In the genomic region with DNA sequence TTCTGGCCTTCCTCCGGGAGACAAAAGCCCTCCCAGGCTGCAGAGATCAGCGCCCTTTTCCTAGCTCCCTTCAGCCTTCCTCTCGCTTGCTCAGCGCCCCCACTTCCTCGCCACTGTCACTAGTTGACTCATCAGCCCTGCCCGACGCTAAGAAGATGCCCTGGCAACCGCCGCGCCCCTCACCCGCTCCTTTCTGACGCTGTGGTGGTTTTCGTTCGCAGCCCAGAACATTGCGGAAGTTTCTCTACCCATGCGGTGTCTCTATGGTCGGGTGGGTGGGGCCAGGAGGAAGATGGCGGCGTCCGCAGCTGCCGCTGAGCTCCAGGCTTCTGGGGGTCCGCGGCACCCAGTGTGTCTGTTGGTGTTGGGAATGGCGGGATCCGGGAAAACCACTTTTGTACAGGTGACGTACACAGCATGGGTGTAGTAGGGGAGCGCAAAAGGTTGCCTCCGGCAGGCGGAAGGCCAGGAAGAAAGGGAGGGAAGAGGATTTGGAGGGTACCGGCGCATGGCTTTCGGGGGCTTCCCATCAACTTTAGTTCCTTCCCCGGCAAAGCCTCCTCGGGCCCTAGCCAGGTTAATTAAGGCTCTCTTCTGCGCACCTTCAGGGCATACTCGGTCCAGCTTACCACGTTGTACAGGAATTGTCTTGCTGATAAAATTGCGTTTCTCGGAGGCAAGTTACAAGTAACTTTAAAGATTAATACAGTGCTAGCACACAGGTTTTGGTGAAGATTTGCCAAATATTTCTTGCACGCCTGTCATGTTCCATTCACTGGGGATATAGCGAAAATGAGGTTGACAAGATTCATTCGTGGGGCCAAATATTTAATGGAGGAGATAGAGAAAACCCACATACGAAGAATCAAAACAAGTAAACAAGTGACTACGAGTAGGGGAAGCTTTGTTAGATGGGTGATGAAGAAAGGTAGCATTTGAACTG, we compare ENCODE assay signal across 8 cellular contexts. TPM values are rescaled to one million over a fixed set of nuclear protein-coding genes. Genes with fewer than 3 reads are reported as not detected.
DNase-seq lines count a peak whose midpoint lies in the region; ATAC-seq and TF ChIP-seq lines count a peak whose summit lies in the region.

Gene CCDC121, minus strand, starts transcription at position 246 of the 943 bp plus-strand sequence. CDS start 1,213 bp downstream, outside the sequence.
Gene GPN1, plus strand, starts transcription at position 284 of the 943 bp plus-strand sequence. Its CDS starts 9 bp downstream, at position 293.

- intact Hi-C loops in heart left ventricle (cut with DNase I) = loop anchor here in 5 of 10 donors (2.0 to 10.0 kb wide), 5 partner anchors 46 to 147 kb away; partner anchors contain the start of genes IFT172 (in 3 of the 5), FNDC4 (in 1 of the 5), GCKR (in 1 of the 5) and ZNF512 (in 1 of the 5)

- no peaks in the 10 kb centered on the region for H3K27me3 Mint-ChIP-seq in activated naive CD8-positive, alpha-beta T cell treated with anti-CD3 and anti-CD28 coated beads, Interleukin-2, amount 10 ng/mL, durations not matched to agents 7 days and 5 days
- H3K27me3 Mint-ChIP-seq in type B pancreatic cell = no peaks in the 10 kb centered on the region

- no peak within 1 kb of the TSS for H3K4me3 Mint-ChIP-seq in activated naive CD8-positive, alpha-beta T cell treated with anti-CD3 and anti-CD28 coated beads, Interleukin-2, amount 10 ng/mL, durations not matched to agents 7 days and 5 days
- no peak within 1 kb of the TSS for H3K4me3 Mint-ChIP-seq in type B pancreatic cell

- peaks cover 0 to 50% (median 38%) of the 10 kb centered on the region in 9 donors for H3K36me3 ChIP-seq in heart left ventricle

- peaks cover 27% of the 10 kb centered on the region for H3K36me3 Mint-ChIP-seq in activated naive CD8-positive, alpha-beta T cell treated with anti-CD3 and anti-CD28 coated beads, Interleukin-2, amount 10 ng/mL, durations not matched to agents 7 days and 5 days
- peaks cover 19% of the 10 kb centered on the region for H3K36me3 Mint-ChIP-seq in type B pancreatic cell

- DNase-seq in GM12864 (ENCODE audit: low read depth) (peak; percentile 78), NCI-H1092 (lab: John Stamatoyannopoulos, UW) (peak; percentile 72), heart left ventricle (peak; percentile 84 to 92 (median 88)), pons (ENCODE audit: low spot score) (peak; percentile 86), type B pancreatic cell (ENCODE audit: extremely low spot score, unreplicated experiment) (peak; percentile 83)
- DNase-seq in activated naive CD8-positive, alpha-beta T cell treated with anti-CD3 and anti-CD28 coated beads, Interleukin-2, amount 10 ng/mL, durations not matched to agents 7 days and 5 days = peak; percentile 92

- peak within 1 kb of the TSS in 11 of 12 donors; percentile 50 to 86 (median 77) for H3K27ac ChIP-seq in heart left ventricle

- ATAC-seq in HG02610 (IDR thresholded peaks at IDR 0.05; ENCODE audit: unreplicated experiment) = peak; percentile 97
- ATAC-seq in SK-N-SH treated with all-trans-retinoic acid at 6 μM for 48 hours = peak; percentile 93
- peak; percentile 98 for ATAC-seq in activated naive CD8-positive, alpha-beta T cell treated with anti-CD3 and anti-CD28 coated beads, Interleukin-2, amount 10 ng/mL, durations not matched to agents 7 days and 5 days (ENCODE audit: low read depth)
- ATAC-seq in heart left ventricle = peak; percentile 93 to 98 (median 97)

- POLR2A ChIA-PET in activated naive CD8-positive, alpha-beta T cell treated with anti-CD3 and anti-CD28 coated beads, Interleukin-2, amount 10 ng/mL, durations not matched to agents 7 days and 5 days (lab: Charles Lee) = interaction anchor here (0.6 to 2.9 kb wide), 11 partner anchors 24 to 249 kb away, joined by 3 to 15 read pairs (median 4); partner anchors contain the start of genes NRBP1, PPM1G, SLC4A1AP and SUPT7L

- H3K4me3 ChIP-seq in GM12864 (ENCODE audit: low read depth, low read length) = peak within 1 kb of the TSS; percentile 95
- peak within 1 kb of the TSS; percentile 66 to 95 (median 84) for H3K4me3 ChIP-seq in heart left ventricle

- peak in 1 of 2 donors; percentile 54 for TF ChIP-seq POLR2A in heart left ventricle (IDR thresholded peaks at IDR 0.05)

- no peaks in the 10 kb centered on the region for H3K9me3 Mint-ChIP-seq in activated naive CD8-positive, alpha-beta T cell treated with anti-CD3 and anti-CD28 coated beads, Interleukin-2, amount 10 ng/mL, durations not matched to agents 7 days and 5 days
- H3K9me3 Mint-ChIP-seq in type B pancreatic cell = no peaks in the 10 kb centered on the region

- H3K27me3 ChIP-seq in heart left ventricle = no peaks in the 10 kb centered on the region

- H3K4me1 Mint-ChIP-seq in activated naive CD8-positive, alpha-beta T cell treated with anti-CD3 and anti-CD28 coated beads, Interleukin-2, amount 10 ng/mL, durations not matched to agents 7 days and 5 days = peaks cover 18% of the 10 kb centered on the region
- peaks cover 12% of the 10 kb centered on the region for H3K4me1 Mint-ChIP-seq in type B pancreatic cell (ENCODE audit: unreplicated experiment)

- no peaks in the 10 kb centered on the region for H3K9me3 ChIP-seq in heart left ventricle

- 1% methylated on average over 42 to 44 of the region's 44 CpGs for WGBS in heart left ventricle, 4 donors

- TF ChIP-seq CTCF in GM12864 (IDR thresholded peaks at IDR 0.05; ENCODE audit: low read depth, low read length, missing control alignments) (no peak), heart left ventricle (IDR thresholded peaks at IDR 0.05) (no peak), type B pancreatic cell (conservative IDR thresholded peaks at IDR 0.05) (no peak)

- peaks cover 0 to 39% (median 21%) of the 10 kb centered on the region in 12 donors for H3K4me1 ChIP-seq in heart left ventricle

- no peak within 1 kb of the TSS for H3K27ac Mint-ChIP-seq in activated naive CD8-positive, alpha-beta T cell treated with anti-CD3 and anti-CD28 coated beads, Interleukin-2, amount 10 ng/mL, durations not matched to agents 7 days and 5 days
- H3K27ac Mint-ChIP-seq in type B pancreatic cell = no peak within 1 kb of the TSS

TF ChIP-seq in SK-N-SH treated with all-trans-retinoic acid at 6 μM for 48 hours, 23 proteins besides CTCF, POLR2A, EP300 and RAD21:
- TF ChIP-seq GLIS3 (CRISPR knock-in tag; IDR thresholded peaks at IDR 0.05) (peak; percentile 77), PPARA (CRISPR knock-in tag; IDR thresholded peaks at IDR 0.05; ENCODE audit: borderline replicate concordance) (no peak), ZFP3 (CRISPR knock-in tag; IDR thresholded peaks at IDR 0.05) (no peak; the same call in 1 of the 2 replicates), PATZ1 (CRISPR knock-in tag; IDR thresholded peaks at IDR 0.05; ENCODE audit: borderline replicate concordance) (no peak)
- TF ChIP-seq, protein P1, sequence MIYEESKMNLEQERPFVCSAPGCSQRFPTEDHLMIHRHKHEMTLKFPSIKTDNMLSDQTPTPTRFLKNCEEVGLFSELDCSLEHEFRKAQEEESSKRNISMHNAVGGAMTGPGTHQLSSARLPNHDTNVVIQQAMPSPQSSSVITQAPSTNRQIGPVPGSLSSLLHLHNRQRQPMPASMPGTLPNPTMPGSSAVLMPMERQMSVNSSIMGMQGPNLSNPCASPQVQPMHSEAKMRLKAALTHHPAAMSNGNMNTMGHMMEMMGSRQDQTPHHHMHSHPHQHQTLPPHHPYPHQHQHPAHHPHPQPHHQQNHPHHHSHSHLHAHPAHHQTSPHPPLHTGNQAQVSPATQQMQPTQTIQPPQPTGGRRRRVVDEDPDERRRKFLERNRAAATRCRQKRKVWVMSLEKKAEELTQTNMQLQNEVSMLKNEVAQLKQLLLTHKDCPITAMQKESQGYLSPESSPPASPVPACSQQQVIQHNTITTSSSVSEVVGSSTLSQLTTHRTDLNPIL (CRISPR knock-in tag; IDR thresholded peaks at IDR 0.05; ENCODE audit: low read depth) = peak; percentile 26; the same call in 1 of the 2 replicates
TF ChIP-seq in SK-N-SH treated with all-trans-retinoic acid at 6 μM for 48 hours: peak in this region for 2.

RNA-seq across cellular contexts. Expression of gene CCDC121, which starts in this region (rescaled TPM):
- total RNA-seq in activated naive CD8-positive, alpha-beta T cell treated with anti-CD3 and anti-CD28 coated beads, Interleukin-2, amount 10 ng/mL, durations not matched to agents 7 days and 5 days = 1 to 10 TPM; 1.1 to 1.6 TPM
- 1 to 10 TPM; 3.9 to 7.7 (median 5.8) TPM for total RNA-seq in heart left ventricle
- polyA plus RNA-seq in heart left ventricle = 1 to 10 TPM; 2.5 to 3.5 TPM
- total RNA-seq in type B pancreatic cell (ENCODE audit: low replicate concordance) = 5.5 and 5.6 TPM in 2 replicates

RNA-seq across cellular contexts. Expression of gene GPN1, which starts in this region (rescaled TPM):
- total RNA-seq in activated naive CD8-positive, alpha-beta T cell treated with anti-CD3 and anti-CD28 coated beads, Interleukin-2, amount 10 ng/mL, durations not matched to agents 7 days and 5 days = 10 to 100 TPM; 32.7 to 37.4 TPM
- total RNA-seq in heart left ventricle (10 to 100 TPM; 14.4 to 22.3 (median 19.4) TPM), type B pancreatic cell (ENCODE audit: low replicate concordance) (32.5 and 39.0 TPM in 2 replicates)
- 10 to 100 TPM; 10.1 to 35.9 TPM for polyA plus RNA-seq in heart left ventricle

Comparison
In these comparisons a context has a peak if more than half of its experiments do, and no peak if none do; other contexts are left out.
1. Peak in every context shown above with its lines: DNase-seq, ATAC-seq, H3K4me3 ChIP-seq and H3K27ac ChIP-seq.